Comparison of ENCODE assay signal across 1 cellular context in genomic region chr21:34147835-34148804, GRCh38.
TF ChIP-seq lines count a peak whose summit lies in the region.

No MANE protein-coding gene starts in this region.

TF ChIP-seq in GM12878, 131 proteins besides CTCF, POLR2A, EP300 and RAD21 (continued from another document):
- TF ChIP-seq PBX3 (IDR thresholded peaks at IDR 0.05; ENCODE audit: insufficient replicate concordance, low read depth, low read length) (no peak), ZNF217 (IDR thresholded peaks at IDR 0.05) (no peak), CEBPB (IDR thresholded peaks at IDR 0.05; ENCODE audit: borderline replicate concordance in 1 of 2, low read depth in 2 of 2, low read length in 2 of 2) (no peak)
